ENCODE assay signal across 1 cellular context in genomic region chr20:64258071-64258823, GRCh38.
TF ChIP-seq lines count a peak whose summit lies in the region.

No MANE protein-coding gene starts in this region.

TF ChIP-seq in WTC11, 78 proteins besides CTCF, POLR2A, EP300 and RAD21 (continued from another document):
- TF ChIP-seq PRDM15 (CRISPR knock-in tag; IDR thresholded peaks at IDR 0.05) (no peak), ZNF416 (CRISPR knock-in tag; IDR thresholded peaks at IDR 0.05) (no peak)
TF ChIP-seq in WTC11: peak in this region for 0.
